Comparison of ENCODE assay signal across 9 cellular contexts in genomic region chr11:61701298-61701993, GRCh38. TPM values are rescaled to one million over a fixed set of nuclear protein-coding genes. Genes with fewer than 3 reads are reported as not detected.
A peak's percentile ranks its signal among the peaks of the same experiment; 100 is the strongest.
DNase-seq lines count a peak whose midpoint lies in the region; ATAC-seq and TF ChIP-seq lines count a peak whose summit lies in the region.
"Had no signal": no experiment of that assay in that cellular context is flagged by ENCODE, and none has a peak within 500 bp of the region (broad histone marks: within the 10 kb centered on the region; RNA-seq: fewer than 3 reads in every experiment).

No MANE protein-coding gene starts in this region.

- no peak overlapping the region for H2AFZ ChIP-seq in hepatocyte

- H3K4me1 ChIP-seq in BE2C (no peaks in the 10 kb centered on the region), hepatocyte (ENCODE audit: insufficient read depth) (peaks cover 48% of the 10 kb centered on the region)

- ATAC-seq in HG02938 (IDR thresholded peaks at IDR 0.05; ENCODE audit: unreplicated experiment) (no peak), GM18520 (IDR thresholded peaks at IDR 0.05; ENCODE audit: unreplicated experiment) (no peak)

- H3K4me3 ChIP-seq in BE2C (ENCODE audit: low read depth, low read length) (no peak overlapping the region), hepatocyte (no peak overlapping the region)

- H3K79me2 ChIP-seq in hepatocyte = peaks cover 30% of the 10 kb centered on the region

- TF ChIP-seq CTCF in BE2C (IDR thresholded peaks at IDR 0.05; ENCODE audit: low read depth, low read length) (peak; percentile 38), hepatocyte (IDR thresholded peaks at IDR 0.05; ENCODE audit: poor library complexity) (peak; percentile 23)

- peak; percentile 45 for DNase-seq in BE2C
- DNase-seq in HT-29 (ENCODE audit: low spot score) = peak; percentile 83
- DNase-seq in SK-N-DZ (ENCODE audit: low spot score) = peak; percentile 64
- no peak for DNase-seq in hepatocyte (ENCODE audit: low spot score)
- DNase-seq in posterior vena cava (ENCODE audit: low spot score) = no peak
- no peak for DNase-seq in HuH-7.5 (ENCODE audit: low spot score)
- DNase-seq: activated naive CD8-positive, alpha-beta T cell treated with anti-CD3 and anti-CD28 coated beads, Interleukin-2, amount 10 ng/mL, durations not matched to agents 7 days and 5 days had no signal

- H4K20me1 ChIP-seq in hepatocyte (ENCODE audit: insufficient read depth, poor library complexity, severe bottlenecking) = peaks cover 4% of the 10 kb centered on the region

- H3K27me3 ChIP-seq in BE2C (no peaks in the 10 kb centered on the region), hepatocyte (no peaks in the 10 kb centered on the region)

- H3K9me3 ChIP-seq in BE2C (no peaks in the 10 kb centered on the region), hepatocyte (ENCODE audit: low read depth) (no peaks in the 10 kb centered on the region)

- intact Hi-C loops in posterior vena cava (cut with DNase I) = no loop called here

- no peaks in the 10 kb centered on the region for H3K36me3 ChIP-seq in BE2C
- no peaks in the 10 kb centered on the region for H3K36me3 ChIP-seq in hepatocyte (replicated peaks; ENCODE audit: insufficient read depth, low read depth)

- 53% methylated on average over 16 of the region's 16 CpGs for WGBS in hepatocyte (ENCODE audit: low lambda C conversion rate, missing lambda C conversion rate)

- H3K27ac ChIP-seq in hepatocyte = peak overlapping the region; percentile 47

- no peaks in the 10 kb centered on the region for H3K9me2 ChIP-seq in hepatocyte (replicated peaks; ENCODE audit: insufficient read depth)

- no peak overlapping the region for H3K4me2 ChIP-seq in hepatocyte

RNA-seq across cellular contexts. Expression of gene DAGLA, which starts 21.3 kb away (rescaled TPM):
- 13.7 TPM for polyA plus RNA-seq in BE2C (2012; ENCODE audit: insufficient read depth, insufficient read length, low read depth)
- total RNA-seq in HT-29 (2014; rRNA removed; shearing (Covaris generic)) = 9.2 and 9.7 TPM in 2 replicates
- 4.0 and 4.3 TPM in 2 replicates for polyA plus RNA-seq in SK-N-DZ (2014; cell fraction: cytosol; rRNA removed)
- 4.3 and 6.7 TPM in 2 replicates for polyA plus RNA-seq in SK-N-DZ (2014; cell fraction: nucleus; rRNA removed)
- total RNA-seq in hepatocyte (5.5 and 8.9 TPM in 2 replicates), posterior vena cava (1 to 10 TPM; 1.8 to 2.4 TPM)
- 7.4 and 8.3 TPM in 2 replicates for polyA plus RNA-seq in hepatocyte

RNA-seq across cellular contexts. Expression of gene MYRF, which starts 51.0 kb away (rescaled TPM):
- polyA plus RNA-seq in BE2C (2012; ENCODE audit: insufficient read depth, insufficient read length, low read depth) = 6.3 TPM
- 70.1 and 105 TPM in 2 replicates for total RNA-seq in HT-29 (2014; rRNA removed; shearing (Covaris generic))
- polyA plus RNA-seq in SK-N-DZ (2014; cell fraction: cytosol; rRNA removed) = 15.1 and 15.2 TPM in 2 replicates
- polyA plus RNA-seq in SK-N-DZ (2014; cell fraction: nucleus; rRNA removed) = 68.5 and 88.2 TPM in 2 replicates
- total RNA-seq in hepatocyte (42.2 and 57.3 TPM in 2 replicates), posterior vena cava (1 to 10 TPM; 3.1 to 3.7 TPM)
- 96.7 and 115 TPM in 2 replicates for polyA plus RNA-seq in hepatocyte

Comparison
In these comparisons a context has a peak if more than half of its experiments do, and no peak if none do; other contexts are left out.
1. DNase-seq: peak in BE2C (single experiment), HT-29 (single experiment) and SK-N-DZ (single experiment); none in hepatocyte (single experiment), posterior vena cava (single experiment) and HuH-7.5 (single experiment).